In the genomic region with DNA sequence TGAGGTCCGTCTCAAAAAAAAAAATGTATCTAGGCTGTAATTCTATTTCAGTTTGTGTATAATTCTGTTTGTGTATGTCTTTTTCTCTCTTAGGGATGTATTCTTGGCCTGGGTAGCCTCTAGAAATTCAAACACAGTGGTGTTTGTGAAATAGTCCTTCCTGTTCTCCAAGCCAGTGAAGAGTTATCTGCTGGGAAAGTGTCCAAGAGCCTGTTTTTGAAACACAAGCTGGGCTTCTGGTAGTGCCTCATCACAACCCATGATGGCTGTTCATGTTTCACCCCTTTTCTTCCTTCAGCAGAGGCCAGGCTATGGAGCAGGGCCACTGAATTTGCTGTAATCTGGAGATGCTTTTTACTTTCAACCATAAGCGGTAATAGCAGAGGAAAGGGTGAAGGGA, we compare ENCODE assay signal across 1 cellular context.
TF ChIP-seq lines count a peak whose summit lies in the region.

No MANE protein-coding gene starts in this region.

TF ChIP-seq in WTC11, 78 proteins besides CTCF, POLR2A, EP300 and RAD21 (continued from another document):
- TF ChIP-seq, protein P1, sequence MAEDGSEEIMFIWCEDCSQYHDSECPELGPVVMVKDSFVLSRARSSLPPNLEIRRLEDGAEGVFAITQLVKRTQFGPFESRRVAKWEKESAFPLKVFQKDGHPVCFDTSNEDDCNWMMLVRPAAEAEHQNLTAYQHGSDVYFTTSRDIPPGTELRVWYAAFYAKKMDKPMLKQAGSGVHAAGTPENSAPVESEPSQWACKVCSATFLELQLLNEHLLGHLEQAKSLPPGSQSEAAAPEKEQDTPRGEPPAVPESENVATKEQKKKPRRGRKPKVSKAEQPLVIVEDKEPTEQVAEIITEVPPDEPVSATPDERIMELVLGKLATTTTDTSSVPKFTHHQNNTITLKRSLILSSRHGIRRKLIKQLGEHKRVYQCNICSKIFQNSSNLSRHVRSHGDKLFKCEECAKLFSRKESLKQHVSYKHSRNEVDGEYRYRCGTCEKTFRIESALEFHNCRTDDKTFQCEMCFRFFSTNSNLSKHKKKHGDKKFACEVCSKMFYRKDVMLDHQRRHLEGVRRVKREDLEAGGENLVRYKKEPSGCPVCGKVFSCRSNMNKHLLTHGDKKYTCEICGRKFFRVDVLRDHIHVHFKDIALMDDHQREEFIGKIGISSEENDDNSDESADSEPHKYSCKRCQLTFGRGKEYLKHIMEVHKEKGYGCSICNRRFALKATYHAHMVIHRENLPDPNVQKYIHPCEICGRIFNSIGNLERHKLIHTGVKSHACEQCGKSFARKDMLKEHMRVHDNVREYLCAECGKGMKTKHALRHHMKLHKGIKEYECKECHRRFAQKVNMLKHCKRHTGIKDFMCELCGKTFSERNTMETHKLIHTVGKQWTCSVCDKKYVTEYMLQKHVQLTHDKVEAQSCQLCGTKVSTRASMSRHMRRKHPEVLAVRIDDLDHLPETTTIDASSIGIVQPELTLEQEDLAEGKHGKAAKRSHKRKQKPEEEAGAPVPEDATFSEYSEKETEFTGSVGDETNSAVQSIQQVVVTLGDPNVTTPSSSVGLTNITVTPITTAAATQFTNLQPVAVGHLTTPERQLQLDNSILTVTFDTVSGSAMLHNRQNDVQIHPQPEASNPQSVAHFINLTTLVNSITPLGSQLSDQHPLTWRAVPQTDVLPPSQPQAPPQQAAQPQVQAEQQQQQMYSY (CRISPR knock-in tag; IDR thresholded peaks at IDR 0.05) = no peak
- TF ChIP-seq ATF1 (CRISPR knock-in tag; IDR thresholded peaks at IDR 0.05) (no peak), ZNF232 (CRISPR knock-in tag; IDR thresholded peaks at IDR 0.05) (no peak)
